ENCODE assay signal across 10 cellular contexts in genomic region chr16:15961557-15962205, GRCh38. TPM values are rescaled to one million over a fixed set of nuclear protein-coding genes. Genes with fewer than 3 reads are reported as not detected.
DNase-seq lines count a peak whose midpoint lies in the region; ATAC-seq and TF ChIP-seq lines count a peak whose summit lies in the region.
"Had no signal": no experiment of that assay in that cellular context is flagged by ENCODE, and none has a peak within 500 bp of the region (broad histone marks: within the 10 kb centered on the region; RNA-seq: fewer than 3 reads in every experiment).

No MANE protein-coding gene starts in this region.

- H3K27ac Mint-ChIP-seq in activated T-cell treated with anti-CD3 and anti-CD28 coated beads, Interleukin-2, amount 50 U/mL, for 72 hours: peak overlapping the region; percentile 99
- H3K27ac Mint-ChIP-seq in activated naive CD4-positive, alpha-beta T cell treated with anti-CD3 and anti-CD28 coated beads, Interleukin-2, amount 50 U/mL, for 72 hours: peak overlapping the region; percentile 97 to 98

- no peaks in the 10 kb centered on the region for H3K27me3 Mint-ChIP-seq in activated T-cell treated with anti-CD3 and anti-CD28 coated beads, Interleukin-2, amount 50 U/mL, for 72 hours (ENCODE audit: low read depth)

- H3K4me3 Mint-ChIP-seq in activated T-cell treated with anti-CD3 and anti-CD28 coated beads, Interleukin-2, amount 50 U/mL, for 72 hours: peak overlapping the region; percentile 69 to 91

- TF ChIP-seq CTCF in thoracic aorta (IDR thresholded peaks at IDR 0.05): no peak

- no peaks in the 10 kb centered on the region for H3K9me3 ChIP-seq in thoracic aorta

- peak overlapping the region; percentile 20 for H3K4me3 ChIP-seq in thoracic aorta

- peaks cover 84% of the 10 kb centered on the region for H3K4me1 Mint-ChIP-seq in activated T-cell treated with anti-CD3 and anti-CD28 coated beads, Interleukin-2, amount 50 U/mL, for 72 hours (ENCODE audit: low read depth)

- no peaks in the 10 kb centered on the region for H3K27me3 ChIP-seq in thoracic aorta (replicated peaks; ENCODE audit: insufficient read depth)

- H3K36me3 ChIP-seq in thoracic aorta: no peaks in the 10 kb centered on the region

- intact Hi-C loops in Right ventricle myocardium inferior (cut with DNase I): no loop called here

- peaks cover 18 to 39% of the 10 kb centered on the region in 2 donors for H3K36me3 Mint-ChIP-seq in activated T-cell treated with anti-CD3 and anti-CD28 coated beads, Interleukin-2, amount 50 U/mL, for 72 hours (ENCODE audit: insufficient read depth in 2 of 2)
- peaks cover 11 to 54% of the 10 kb centered on the region in 2 donors for H3K36me3 Mint-ChIP-seq in activated naive CD4-positive, alpha-beta T cell treated with anti-CD3 and anti-CD28 coated beads, Interleukin-2, amount 50 U/mL, for 72 hours

- no peak for DNase-seq in activated T-cell treated with anti-CD3 and anti-CD28 coated beads, Interleukin-2, amount 50 U/mL, for 72 hours
- DNase-seq in activated T-cell treated with anti-CD3 and anti-CD28 coated beads, Interleukin-2, amount 50 U/mL, for 1 hour: no peak
- no peak for DNase-seq in activated naive CD4-positive, alpha-beta T cell treated with anti-CD3 and anti-CD28 coated beads, Interleukin-2, amount 50 U/mL, for 72 hours (ENCODE audit: low spot score in 2 of 2)
- no peak for DNase-seq in thoracic aorta (ENCODE audit: low spot score)
- DNase-seq in Right ventricle myocardium inferior (ENCODE audit: missing footprints): no peak
- DNase-seq: cerebellar nuclear complex, NCI-H1092 treated with DMSO at 0.1 percent for 48 hours had no signal

- peaks cover 38 to 73% of the 10 kb centered on the region in 2 donors for H3K4me1 ChIP-seq in thoracic aorta (ENCODE audit: control insufficient read depth in 1 of 2, low read depth in 2 of 2)

- peaks cover 3 to 13% of the 10 kb centered on the region in 2 donors for H3K9me3 Mint-ChIP-seq in activated T-cell treated with anti-CD3 and anti-CD28 coated beads, Interleukin-2, amount 50 U/mL, for 72 hours
- H3K9me3 Mint-ChIP-seq in activated naive CD4-positive, alpha-beta T cell treated with anti-CD3 and anti-CD28 coated beads, Interleukin-2, amount 50 U/mL, for 72 hours: peaks cover 4 to 21% of the 10 kb centered on the region in 2 donors

- peak overlapping the region in 1 of 2 donors; percentile 34 for H3K27ac ChIP-seq in thoracic aorta

- peak; percentile 70 for ATAC-seq in activated T-cell treated with anti-CD3 and anti-CD28 coated beads, Interleukin-2, amount 50 U/mL, for 72 hours (replicated peaks in 1 of 2)
- ATAC-seq in HG03097 (IDR thresholded peaks at IDR 0.05; ENCODE audit: low FRiP score, unreplicated experiment): peak; percentile 21
- peak; percentile 39 to 60 for ATAC-seq in activated naive CD4-positive, alpha-beta T cell treated with anti-CD3 and anti-CD28 coated beads, Interleukin-2, amount 50 U/mL, for 72 hours
- no peak for ATAC-seq in thoracic aorta (ENCODE audit: insufficient number of reproducible peaks, low FRiP score, low read depth)
- ATAC-seq in Right ventricle myocardium inferior: no peak
- no peak for ATAC-seq in HG03342 (IDR thresholded peaks at IDR 0.05; ENCODE audit: unreplicated experiment)
- ATAC-seq in HG02642 (IDR thresholded peaks at IDR 0.05; ENCODE audit: poor library complexity, unreplicated experiment): no peak

RNA-seq across cellular contexts. Expression of gene ABCC1, which starts 12.3 kb away (rescaled TPM):
- 10 to 100 TPM; 82.3 to 90.4 TPM for total RNA-seq in activated T-cell treated with anti-CD3 and anti-CD28 coated beads, Interleukin-2, amount 50 U/mL, for 72 hours
- total RNA-seq in activated naive CD4-positive, alpha-beta T cell treated with anti-CD3 and anti-CD28 coated beads, Interleukin-2, amount 50 U/mL, for 72 hours: 10 to 100 TPM; 51.8 to 66.9 TPM
- 10 to 100 TPM; 89.2 to 94.9 TPM for total RNA-seq in thoracic aorta
- 24.5 TPM for total RNA-seq in Right ventricle myocardium inferior

Comparison
In these comparisons a context has a peak if more than half of its experiments do, and no peak if none do; other contexts are left out.
1. ATAC-seq: peak in activated T-cell treated with anti-CD3 and anti-CD28 coated beads, Interleukin-2, amount 50 U/mL, for 72 hours (2 of 2), HG03097 (single experiment) and activated naive CD4-positive, alpha-beta T cell treated with anti-CD3 and anti-CD28 coated beads, Interleukin-2, amount 50 U/mL, for 72 hours (2 of 2); none in thoracic aorta (single experiment), Right ventricle myocardium inferior (single experiment), HG03342 (single experiment) and HG02642 (single experiment).